In the genomic region with DNA sequence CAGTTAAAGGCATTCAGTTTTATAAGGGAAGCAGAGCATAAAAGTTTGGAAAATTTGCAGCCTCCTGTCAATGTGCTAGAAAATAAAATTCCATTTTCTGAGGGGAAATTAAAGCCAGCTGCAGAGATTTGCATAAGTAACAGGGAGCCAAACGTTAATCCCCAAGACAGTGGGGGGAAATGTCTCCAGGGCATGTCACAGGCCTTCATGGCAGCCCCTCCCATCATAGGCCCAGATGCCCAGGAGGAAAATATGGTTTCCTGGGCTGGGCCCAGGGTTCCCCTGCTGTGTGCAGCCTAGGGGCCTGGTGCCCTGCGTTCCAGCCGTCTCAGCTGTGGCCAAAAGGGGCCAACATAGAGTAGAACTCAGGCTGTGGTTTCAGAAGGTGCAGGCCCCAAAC, we compare ENCODE assay signal across 18 cellular contexts. TPM values are rescaled to one million over a fixed set of nuclear protein-coding genes. Genes with fewer than 3 reads are reported as not detected.
A peak's percentile ranks its signal among the peaks of the same experiment; 100 is the strongest.
DNase-seq lines count a peak whose midpoint lies in the region; ATAC-seq, FAIRE-seq and TF ChIP-seq lines count a peak whose summit lies in the region.
"Had no signal": no experiment of that assay in that cellular context is flagged by ENCODE, and none has a peak within 500 bp of the region (broad histone marks: within the 10 kb centered on the region; RNA-seq: fewer than 3 reads in every experiment).

No MANE protein-coding gene starts in this region.

- H3K36me3 Mint-ChIP-seq in naive thymus-derived CD8-positive, alpha-beta T cell: peaks cover 0 to 73% (median 4%) of the 10 kb centered on the region in 3 donors

- SMC1A ChIA-PET in GM12878 (lab: Charles Lee; ENCODE audit: uncharacterized antibody, unreplicated experiment): interaction anchor here (12.4 kb wide), 1 partner anchor 10 kb away, joined by 113 read pairs; a partner anchor contains a TSS

- TF ChIP-seq POLR2A in GM12878 (IDR thresholded peaks at IDR 0.05; ENCODE audit: low read depth, low read length): no peak

- no peaks in the 10 kb centered on the region for H3K27me3 ChIP-seq in SK-N-SH (ENCODE audit: insufficient read depth)
- no peaks in the 10 kb centered on the region for H3K27me3 ChIP-seq in GM12878 (replicated peaks in 1 of 2; ENCODE audit: control insufficient read depth in 2 of 2, insufficient read depth in 2 of 2, low read length in 1 of 2)
- H3K27me3 ChIP-seq: esophagus squamous epithelium had no signal

- H3K4me3 Mint-ChIP-seq in naive thymus-derived CD8-positive, alpha-beta T cell: peak overlapping the region in 9 of 10 donors; percentile 41 to 71 (median 55)

- CTCF ChIA-PET in SK-N-SH (lab: Yijun Ruan, JAX): interaction anchor here (0.9 kb wide), 1 partner anchor 8 kb away, joined by 3 read pairs; no protein-coding TSS in a partner anchor
- CTCF ChIA-PET in HEK293 (lab: Yijun Ruan, JAX): interaction anchor here (1.3 kb wide), 1 partner anchor 37 kb away, joined by 4 read pairs; no protein-coding TSS in a partner anchor
- CTCF ChIA-PET in GM12878 (lab: Yijun Ruan, JAX): interaction anchor here (0.9 kb wide), 1 partner anchor 8 kb away, joined by 3 read pairs; no protein-coding TSS in a partner anchor

- H3K4me1 Mint-ChIP-seq in naive thymus-derived CD8-positive, alpha-beta T cell: peaks cover 50 to 97% (median 88%) of the 10 kb centered on the region in 4 donors

- no peaks in the 10 kb centered on the region for H3K9me3 Mint-ChIP-seq in naive thymus-derived CD8-positive, alpha-beta T cell

- ATAC-seq in SK-N-SH treated with all-trans-retinoic acid at 6 μM for 48 hours: peak; percentile 22; the same call in 1 of the 3 replicates
- no peak for ATAC-seq in GM12878
- ATAC-seq in naive thymus-derived CD8-positive, alpha-beta T cell: no peak
- no peak for ATAC-seq in GM18873 (IDR thresholded peaks at IDR 0.05; ENCODE audit: low FRiP score, unreplicated experiment)
- ATAC-seq: right cardiac atrium had no signal

- H3K27me3 Mint-ChIP-seq in naive thymus-derived CD8-positive, alpha-beta T cell: no peaks in the 10 kb centered on the region

- peak overlapping the region in 9 of 10 donors; percentile 7 to 83 (median 63) for H3K27ac Mint-ChIP-seq in naive thymus-derived CD8-positive, alpha-beta T cell

- TF ChIP-seq RAD21 in SK-N-SH (IDR thresholded peaks at IDR 0.05; ENCODE audit: low read length) (no peak), GM12878 (IDR thresholded peaks at IDR 0.05; ENCODE audit: insufficient read depth, low read depth, low read length) (no peak)

- 61% methylated on average over 3 of the region's 3 CpGs for WGBS in SK-N-SH (ENCODE audit: low lambda C conversion rate)
- WGBS in GM12878 (ENCODE audit: insufficient coverage, insufficient replicate concordance, low lambda C conversion rate, missing lambda C conversion rate): 0% methylated on average over 3 of the region's 3 CpGs

- H3K9me3 ChIP-seq in SK-N-SH (no peaks in the 10 kb centered on the region), HEK293 (ENCODE audit: control insufficient read depth, insufficient read depth, low read depth, low read length) (no peaks in the 10 kb centered on the region), GM12878 (replicated peaks; ENCODE audit: control insufficient read depth, insufficient read depth, low read length) (no peaks in the 10 kb centered on the region; the same call in 2 of the 3 replicates)
- H3K9me3 ChIP-seq: esophagus squamous epithelium had no signal

- no peak overlapping the region for H2AFZ ChIP-seq in SK-N-SH (ENCODE audit: low read depth)
- no peak overlapping the region for H2AFZ ChIP-seq in GM12878 (ENCODE audit: control insufficient read depth, low read depth, low read length)

- H3K9me2 ChIP-seq in SK-N-SH: no peaks in the 10 kb centered on the region

- H3K9ac ChIP-seq in SK-N-SH (no peak overlapping the region), GM12878 (ENCODE audit: control insufficient read depth, insufficient read depth, low read length) (no peak overlapping the region)

- H3K27ac ChIP-seq in SK-N-SH (ENCODE audit: low read depth in 2 of 2, low read length in 1 of 2) (no peak overlapping the region; a peak in 1 of 4 replicates), HEK293 (ENCODE audit: extremely low read depth, low read depth, low read length) (no peak overlapping the region), GM12878 (ENCODE audit: control insufficient read depth, insufficient read depth) (no peak overlapping the region)
- H3K27ac ChIP-seq: esophagus squamous epithelium had no signal

- in situ Hi-C loops in GM12878 (cut with MboI): no loop called here

- TSS peak; percentile 28 for BruUV-seq in GM12878 (replicated peaks; lab: Mats Ljungman, UMichigan)

- FAIRE-seq in GM12878 (lab: Jason Lieb, UNC): no peak
- FAIRE-seq: GM18507, urothelium cell line had no signal

- H4K20me1 ChIP-seq in SK-N-SH (ENCODE audit: insufficient read depth) (peaks cover 99% of the 10 kb centered on the region), GM12878 (ENCODE audit: control insufficient read depth, insufficient read depth) (peaks cover 11% of the 10 kb centered on the region)

- peaks cover 4 to 24% of the 10 kb centered on the region in 2 experiments for H3K36me3 ChIP-seq in SK-N-SH (replicated peaks in 1 of 2; ENCODE audit: control insufficient read depth in 1 of 2, insufficient read depth in 2 of 2, low read length in 1 of 2)
- H3K36me3 ChIP-seq in HEK293 (ENCODE audit: control insufficient read depth in 2 of 2, insufficient read depth in 1 of 2, low read length in 2 of 2): peaks cover 0 to 12% of the 10 kb centered on the region in 2 experiments; a peak in 2 of 3 replicates
- peaks cover 2 to 15% of the 10 kb centered on the region in 2 experiments; a peak in 3 of 4 replicates for H3K36me3 ChIP-seq in GM12878 (ENCODE audit: control insufficient read depth in 2 of 2, insufficient read depth in 2 of 2, low read length in 1 of 2)

- H3K4me3 ChIP-seq in SK-N-SH (ENCODE audit: low read depth in 2 of 2, low read length in 1 of 2): no peak overlapping the region
- H3K4me3 ChIP-seq in HEK293 (ENCODE audit: low read depth, low read length): no peak overlapping the region
- H3K4me3 ChIP-seq in GM12878: peak overlapping the region; percentile 34; the same call in 1 of the 2 replicates
- H3K4me3 ChIP-seq: esophagus squamous epithelium had no signal

- peaks cover 4% of the 10 kb centered on the region for H3F3A ChIP-seq in SK-N-SH (replicated peaks; ENCODE audit: insufficient read depth)

- peaks cover 100% of the 10 kb centered on the region for H3K79me2 ChIP-seq in SK-N-SH (ENCODE audit: insufficient read depth)
- peaks cover 97% of the 10 kb centered on the region for H3K79me2 ChIP-seq in GM12878 (ENCODE audit: control insufficient read depth, insufficient read depth, low read length)

- H3K4me1 ChIP-seq in SK-N-SH (ENCODE audit: control insufficient read depth in 1 of 2, insufficient read depth in 2 of 2, low read depth in 1 of 2, low read length in 1 of 2) (peaks cover 21 to 23% of the 10 kb centered on the region in 2 experiments; a peak in 2 of 4 replicates), HEK293 (ENCODE audit: control insufficient read depth, insufficient read depth, low read length) (peaks cover 6% of the 10 kb centered on the region), GM12878 (ENCODE audit: control insufficient read depth, insufficient read depth, low read length) (peaks cover 38% of the 10 kb centered on the region)

- no peak for TF ChIP-seq EP300 in SK-N-SH (IDR thresholded peaks at IDR 0.05; ENCODE audit: borderline replicate concordance in 1 of 2, low read depth in 1 of 2, low read length in 1 of 2)
- TF ChIP-seq EP300 in GM12878 (IDR thresholded peaks at IDR 0.05; ENCODE audit: borderline replicate concordance in 1 of 2, control insufficient read depth in 1 of 2, low read depth in 2 of 2, low read length in 2 of 2): no peak

- DNase-seq in SK-N-SH: no peak
- DNase-seq in GM12878 (ENCODE audit: low read depth, low spot score): no peak
- DNase-seq in naive thymus-derived CD8-positive, alpha-beta T cell: peak in 1 of 10 donors; percentile 36
- DNase-seq in DMS 273 treated with DMSO at 0.1 percent for 48 hours (lab: John Stamatoyannopoulos, UW): no peak
- no peak for DNase-seq in NCI-H446 treated with DMSO at 0.1 percent for 48 hours (lab: John Stamatoyannopoulos, UW)
- DNase-seq: activated CD4-positive, CD25-positive, alpha-beta regulatory T cell; Calu3; cortex of kidney; esophagus squamous epithelium; right cardiac atrium; stimulated activated CD4-positive, alpha-beta T cell treated with anti-CD3 and anti-CD28 coated beads, Interleukin-2, amount 100 ng/mL, for 48 hours had no signal

- RAD21 ChIA-PET in GM12878 (lab: Charles Lee; ENCODE audit: unreplicated experiment): interaction anchor here (2.0 kb wide), 1 partner anchor 17 kb away, joined by 6 read pairs; no protein-coding TSS in a partner anchor

- intact Hi-C loops in GM12878 (cut with micrococcal nuclease; ENCODE audit: unreplicated experiment): no loop called here

- H3K4me2 ChIP-seq in SK-N-SH (no peak overlapping the region), GM12878 (ENCODE audit: control insufficient read depth, insufficient read depth) (no peak overlapping the region)

- POLR2A ChIA-PET in SK-N-SH (lab: Yijun Ruan, JAX) (no interaction called here), HEK293 (lab: Yijun Ruan, JAX) (interaction anchor here (0.5 to 1.0 kb wide), 2 partner anchors 9 to 616 kb away, joined by 3 to 4 read pairs; a partner anchor contains a TSS), GM12878 (lab: Charles Lee) (interaction anchor here (1.1 to 1.4 kb wide), 2 partner anchors 8 to 17 kb away, joined by 3 read pairs; no protein-coding TSS in a partner anchor)
- POLR2A ChIA-PET in naive thymus-derived CD8-positive, alpha-beta T cell (lab: Charles Lee): interaction anchor here (1.1 kb wide), 1 partner anchor 8 kb away, joined by 4 read pairs; no protein-coding TSS in a partner anchor

- TF ChIP-seq CTCF in SK-N-SH (IDR thresholded peaks at IDR 0.05) (no peak), HEK293 (tag by site-specific recombination; IDR thresholded peaks at IDR 0.05) (no peak), GM12878 (IDR thresholded peaks at IDR 0.05 in 2 of 3, conservative IDR thresholded peaks at IDR 0.05 in 1 of 3; ENCODE audit: control insufficient read depth in 2 of 3, extremely low read depth in 1 of 3, insufficient read depth in 1 of 3, low read depth in 3 of 3, low read length in 3 of 3) (no peak)

RNA-seq across cellular contexts. Expression of a gene that starts 9.3 kb away (rescaled TPM):
- polyA plus RNA-seq in SK-N-SH (2012; rRNA removed) (60.7 and 85.3 TPM in 2 replicates), GM12878 (2011; rRNA removed) (108 and 145 TPM in 2 replicates), GM12878 (2014; fragmentation: Illumina TruSeq; extraction: Trizol) (85.4 and 87.7 TPM in 2 replicates), GM12878 (2014; fragmentation: Nextera tagmentation; extraction: Ambion mirVana) (10 to 100 TPM; 34.9 to 53.2 TPM), GM12878 (2014; rRNA removed) (69.8 and 70.9 TPM in 2 replicates), GM12878 (2016; fragmentation: Nextera tagmentation; extraction: Ambion mirVana) (10 to 100 TPM; 81.4 to 87.5 TPM)
- polyA plus RNA-seq in SK-N-SH (2012; cell fraction: cytosol; rRNA removed): 71.4 and 78.1 TPM in 2 replicates
- 48.6 and 65.2 TPM in 2 replicates for polyA plus RNA-seq in SK-N-SH (2012; cell fraction: nucleus; rRNA removed)
- total RNA-seq in GM12878 (2013; cell fraction: nucleolus; rRNA removed): 173 and 195 TPM in 2 replicates
- total RNA-seq in GM12878 (2014; rRNA removed) (64.3 and 66.3 TPM in 2 replicates), GM12878 (2014; rRNA removed; fragmentation: Illumina TruSeq; extraction: Trizol) (65.0 and 68.2 TPM in 2 replicates), GM12878 (2021) (81.2 and 82.0 TPM in 2 replicates)
- polyA plus RNA-seq in GM12878 (2011; ENCODE audit: low read depth): 41.0 TPM
- polyA plus RNA-seq in GM12878 (2011; cell fraction: cytosol; rRNA removed): 114 and 133 TPM in 2 replicates
- polyA plus RNA-seq in GM12878 (2011; cell fraction: nucleus; rRNA removed): 80.2 and 87.1 TPM in 2 replicates
- 58.2 and 59.6 TPM in 2 replicates for polyA plus RNA-seq in GM12878 (2012)
- polyA minus RNA-seq in GM12878 (2011; rRNA and poly(A)+ RNA removed): 120 and 122 TPM in 2 replicates
- 52.4 and 63.9 TPM in 2 replicates for polyA minus RNA-seq in GM12878 (2011; cell fraction: cytosol; rRNA and poly(A)+ RNA removed)
- polyA minus RNA-seq in GM12878 (2011; cell fraction: nucleus; rRNA and poly(A)+ RNA removed): 64.7 and 74.7 TPM in 2 replicates
- total RNA-seq in naive thymus-derived CD8-positive, alpha-beta T cell: 100 to 1,000 TPM in 1 of 2 experiments, 10 to 100 TPM in 1; 94.2 to 100 TPM
- 10 to 100 TPM; 59.8 to 88.3 (median 73.3) TPM for polyA plus RNA-seq in naive thymus-derived CD8-positive, alpha-beta T cell

RNA-seq across cellular contexts. Expression of a gene that starts 58.2 kb away (rescaled TPM):
- 7.0 and 9.2 TPM in 2 replicates for polyA plus RNA-seq in SK-N-SH (2012; rRNA removed)
- 6.3 and 7.8 TPM in 2 replicates for polyA plus RNA-seq in SK-N-SH (2012; cell fraction: cytosol; rRNA removed)
- 28.8 and 33.4 TPM in 2 replicates for polyA plus RNA-seq in SK-N-SH (2012; cell fraction: nucleus; rRNA removed)
- total RNA-seq in GM12878 (2013; cell fraction: nucleolus; rRNA removed): 80.1 and 89.1 TPM in 2 replicates
- total RNA-seq in GM12878 (2014; rRNA removed): 9.3 and 9.8 TPM in 2 replicates
- 8.6 and 8.9 TPM in 2 replicates for total RNA-seq in GM12878 (2014; rRNA removed; fragmentation: Illumina TruSeq; extraction: Trizol)
- 22.2 and 23.3 TPM in 2 replicates for total RNA-seq in GM12878 (2021)
- polyA plus RNA-seq in GM12878 (2011; ENCODE audit: low read depth): 8.2 TPM
- polyA plus RNA-seq in GM12878 (2011; rRNA removed): 3.7 and 5.1 TPM in 2 replicates
- 7.5 and 9.4 TPM in 2 replicates for polyA plus RNA-seq in GM12878 (2011; cell fraction: cytosol; rRNA removed)
- polyA plus RNA-seq in GM12878 (2011; cell fraction: nucleus; rRNA removed): 15.9 and 22.4 TPM in 2 replicates
- 13.2 and 14.7 TPM in 2 replicates for polyA plus RNA-seq in GM12878 (2012)
- 8.5 and 12.4 TPM in 2 replicates for polyA plus RNA-seq in GM12878 (2014; fragmentation: Illumina TruSeq; extraction: Trizol)
- under 1 TPM; 0.52 to 0.91 TPM for polyA plus RNA-seq in GM12878 (2014; fragmentation: Nextera tagmentation; extraction: Ambion mirVana)
- polyA plus RNA-seq in GM12878 (2014; rRNA removed): 8.6 and 10.3 TPM in 2 replicates
- polyA plus RNA-seq in GM12878 (2016; fragmentation: Nextera tagmentation; extraction: Ambion mirVana): 1 to 10 TPM; 5.3 to 6.1 TPM
- 15.6 and 20.9 TPM in 2 replicates for polyA minus RNA-seq in GM12878 (2011; rRNA and poly(A)+ RNA removed)
- polyA minus RNA-seq in GM12878 (2011; cell fraction: cytosol; rRNA and poly(A)+ RNA removed): 11.9 and 12.1 TPM in 2 replicates
- 16.8 and 30.8 TPM in 2 replicates for polyA minus RNA-seq in GM12878 (2011; cell fraction: nucleus; rRNA and poly(A)+ RNA removed)
- total RNA-seq in naive thymus-derived CD8-positive, alpha-beta T cell: 10 to 100 TPM; 47.4 to 48.6 TPM
- polyA plus RNA-seq in naive thymus-derived CD8-positive, alpha-beta T cell: 1 to 10 TPM; 1.5 to 4.3 (median 1.7) TPM

RNA-seq across cellular contexts. Expression of a gene that starts 59.5 kb away (rescaled TPM):
- 0.13 and 0.55 TPM in 2 replicates for polyA plus RNA-seq in SK-N-SH (2012; rRNA removed)
- polyA plus RNA-seq in SK-N-SH (2012; cell fraction: cytosol; rRNA removed): 0.04 and 0.13 TPM in 2 replicates
- 0.31 and 0.43 TPM in 2 replicates for polyA plus RNA-seq in SK-N-SH (2012; cell fraction: nucleus; rRNA removed)
- not detected in 2 replicates for total RNA-seq in GM12878 (2013; cell fraction: nucleolus; rRNA removed)
- not detected in 2 replicates for total RNA-seq in GM12878 (2014; rRNA removed)
- total RNA-seq in GM12878 (2014; rRNA removed; fragmentation: Illumina TruSeq; extraction: Trizol): not detected in 2 replicates
- total RNA-seq in GM12878 (2021): not detected in 2 replicates
- polyA plus RNA-seq in GM12878 (2011; ENCODE audit: low read depth): not detected
- not detected in 2 replicates for polyA plus RNA-seq in GM12878 (2011; rRNA removed)
- 0.15 TPM in 1 of 2 replicates, not detected in the other for polyA plus RNA-seq in GM12878 (2011; cell fraction: cytosol; rRNA removed)
- not detected in 2 replicates for polyA plus RNA-seq in GM12878 (2011; cell fraction: nucleus; rRNA removed)
- polyA plus RNA-seq in GM12878 (2012): not detected in 2 replicates
- polyA plus RNA-seq in GM12878 (2014; fragmentation: Illumina TruSeq; extraction: Trizol): not detected in 2 replicates
- polyA plus RNA-seq in GM12878 (2014; fragmentation: Nextera tagmentation; extraction: Ambion mirVana): not detected
- polyA plus RNA-seq in GM12878 (2014; rRNA removed): not detected in 2 replicates
- polyA plus RNA-seq in GM12878 (2016; fragmentation: Nextera tagmentation; extraction: Ambion mirVana): not detected
- not detected in 2 replicates for polyA minus RNA-seq in GM12878 (2011; rRNA and poly(A)+ RNA removed)
- not detected in 2 replicates for polyA minus RNA-seq in GM12878 (2011; cell fraction: cytosol; rRNA and poly(A)+ RNA removed)
- not detected in 2 replicates for polyA minus RNA-seq in GM12878 (2011; cell fraction: nucleus; rRNA and poly(A)+ RNA removed)
- total RNA-seq in naive thymus-derived CD8-positive, alpha-beta T cell: not detected
- under 1 TPM in 1 of 3 donors, not detected in 2; 0.05 TPM for polyA plus RNA-seq in naive thymus-derived CD8-positive, alpha-beta T cell
- total RNA-seq: A172, Calu3, myocyte, right cardiac atrium had no signal
- polyA plus RNA-seq: right cardiac atrium had no signal

RNA-seq across cellular contexts. Expression of a gene that starts 59.8 kb away (rescaled TPM):
- polyA plus RNA-seq in SK-N-SH (2012; rRNA removed): 2.9 and 3.2 TPM in 2 replicates
- 1.4 and 1.8 TPM in 2 replicates for polyA plus RNA-seq in SK-N-SH (2012; cell fraction: cytosol; rRNA removed)
- polyA plus RNA-seq in SK-N-SH (2012; cell fraction: nucleus; rRNA removed): 8.3 and 9.4 TPM in 2 replicates
- 12.1 and 14.2 TPM in 2 replicates for total RNA-seq in GM12878 (2013; cell fraction: nucleolus; rRNA removed)
- total RNA-seq in GM12878 (2014; rRNA removed): 0.11 TPM in 2 replicates
- total RNA-seq in GM12878 (2014; rRNA removed; fragmentation: Illumina TruSeq; extraction: Trizol): 0.05 and 0.22 TPM in 2 replicates
- total RNA-seq in GM12878 (2021): 0.48 and 0.95 TPM in 2 replicates
- 0.25 TPM for polyA plus RNA-seq in GM12878 (2011; ENCODE audit: low read depth)
- 1.4 and 1.9 TPM in 2 replicates for polyA plus RNA-seq in GM12878 (2011; rRNA removed)
- polyA plus RNA-seq in GM12878 (2011; cell fraction: cytosol; rRNA removed): 1.8 and 1.9 TPM in 2 replicates
- 12.8 and 12.9 TPM in 2 replicates for polyA plus RNA-seq in GM12878 (2011; cell fraction: nucleus; rRNA removed)
- 0.41 and 0.66 TPM in 2 replicates for polyA plus RNA-seq in GM12878 (2012)
- polyA plus RNA-seq in GM12878 (2014; fragmentation: Illumina TruSeq; extraction: Trizol): 0.14 and 0.24 TPM in 2 replicates
- under 1 TPM in 1 of 2 experiments, not detected in 1; 0.20 TPM for polyA plus RNA-seq in GM12878 (2014; fragmentation: Nextera tagmentation; extraction: Ambion mirVana)
- polyA plus RNA-seq in GM12878 (2014; rRNA removed): 0.19 and 0.32 TPM in 2 replicates
- under 1 TPM; 0.06 to 0.13 TPM for polyA plus RNA-seq in GM12878 (2016; fragmentation: Nextera tagmentation; extraction: Ambion mirVana)
- polyA minus RNA-seq in GM12878 (2011; rRNA and poly(A)+ RNA removed): 3.0 and 3.9 TPM in 2 replicates
- 0.53 and 1.9 TPM in 2 replicates for polyA minus RNA-seq in GM12878 (2011; cell fraction: cytosol; rRNA and poly(A)+ RNA removed)
- polyA minus RNA-seq in GM12878 (2011; cell fraction: nucleus; rRNA and poly(A)+ RNA removed): 2.5 and 5.4 TPM in 2 replicates
- total RNA-seq in naive thymus-derived CD8-positive, alpha-beta T cell: 10 to 100 TPM; 11.8 to 12.3 TPM
- polyA plus RNA-seq in naive thymus-derived CD8-positive, alpha-beta T cell: 1 to 10 TPM; 5.0 to 8.5 (median 6.4) TPM
